1 cellular context compared by ENCODE assay signal in genomic region chr22:22795639-22796038, GRCh38.
TF ChIP-seq lines count a peak whose summit lies in the region.

No MANE protein-coding gene starts in this region.

TF ChIP-seq in GM12878, 131 proteins besides CTCF, POLR2A, EP300 and RAD21:
- TF ChIP-seq PKNOX1 (IDR thresholded peaks at IDR 0.05) = 0 out of 2 replicates have a peak, but pooled peaks have one; percentile 16
